In the genomic region with DNA sequence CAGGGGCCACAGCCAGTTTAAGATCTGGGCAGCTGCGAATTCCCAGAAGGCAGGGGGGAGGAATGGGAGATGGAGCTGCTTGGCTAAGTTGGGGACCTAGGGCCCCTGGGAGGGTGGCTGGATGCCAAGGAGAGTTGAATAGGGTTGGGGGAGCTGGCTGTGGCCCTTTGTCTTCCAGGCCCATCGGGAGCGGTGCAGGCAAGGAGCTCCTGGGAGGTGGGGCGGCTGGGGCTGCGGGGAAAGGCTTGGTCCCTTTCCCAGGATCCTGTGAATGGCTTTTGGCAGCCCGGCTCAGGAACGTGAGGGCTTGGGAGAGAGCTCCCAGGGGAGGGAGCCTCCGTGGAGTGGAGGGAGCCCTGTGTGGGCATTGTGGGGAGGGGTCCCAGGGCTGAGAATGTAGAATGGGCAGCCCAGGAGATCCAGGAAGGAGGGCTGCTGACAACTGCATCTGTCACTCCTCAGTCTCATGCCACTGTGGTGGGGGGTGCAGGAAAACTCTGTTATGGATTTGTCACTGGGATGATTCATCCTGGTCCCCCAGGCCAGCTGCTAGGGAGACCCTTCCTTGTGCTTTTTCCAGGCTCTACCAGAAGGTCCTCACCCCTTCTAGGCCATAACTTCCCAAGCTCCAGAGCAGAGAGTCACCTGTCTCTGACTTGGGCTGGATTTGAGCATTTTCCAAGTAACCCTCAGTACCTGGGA, we compare ENCODE assay signal across 9 cellular contexts.
DNase-seq lines count a peak whose midpoint lies in the region; ATAC-seq lines count a peak whose summit lies in the region.
"Had no signal": no experiment of that assay in that cellular context is flagged by ENCODE, and none has a peak within 500 bp of the region (broad histone marks: within the 10 kb centered on the region; RNA-seq: fewer than 3 reads in every experiment).

No MANE protein-coding gene starts in this region.

- no peak overlapping the region for H3K27ac Mint-ChIP-seq in stimulated activated naive CD8-positive, alpha-beta T cell treated with anti-CD3 and anti-CD28 coated beads, Interleukin-15, amount 100 ng/mL, for 72 hours

- peak overlapping the region; percentile 48 to 62 for H3K4me3 Mint-ChIP-seq in stimulated activated naive CD8-positive, alpha-beta T cell treated with anti-CD3 and anti-CD28 coated beads, Interleukin-15, amount 100 ng/mL, for 72 hours

- H3K36me3 ChIP-seq in muscle layer of colon (ENCODE audit: insufficient read depth, low read length): no peaks in the 10 kb centered on the region

- H3K27ac ChIP-seq in cingulate gyrus (ENCODE audit: low read depth, low read length): peak overlapping the region; percentile 99
- H3K27ac ChIP-seq in muscle layer of colon (ENCODE audit: low read depth, low read length): peak overlapping the region; percentile 29

- H3K4me3 ChIP-seq in muscle layer of colon (ENCODE audit: low read depth in 1 of 2, low read length in 2 of 2): peak overlapping the region in 1 of 2 donors; percentile 63
- H3K4me3 ChIP-seq: mucosa of descending colon had no signal

- no peaks in the 10 kb centered on the region for H3K9me3 ChIP-seq in muscle layer of colon (ENCODE audit: low read length)
- H3K9me3 ChIP-seq: mucosa of descending colon had no signal

- H3K27me3 ChIP-seq in muscle layer of colon (ENCODE audit: control insufficient read depth in 1 of 2, insufficient read depth in 2 of 2, low read length in 2 of 2): peaks cover 0 to 7% of the 10 kb centered on the region in 2 donors

- H3K4me1 ChIP-seq in muscle layer of colon (ENCODE audit: insufficient read depth, low read length): peaks cover 19% of the 10 kb centered on the region

- no peak overlapping the region for H3K9ac ChIP-seq in muscle layer of colon (ENCODE audit: low read length)

- H3K4me1 Mint-ChIP-seq in stimulated activated naive CD8-positive, alpha-beta T cell treated with anti-CD3 and anti-CD28 coated beads, Interleukin-15, amount 100 ng/mL, for 72 hours: peaks cover 26% of the 10 kb centered on the region

- ATAC-seq in stimulated activated naive CD8-positive, alpha-beta T cell treated with anti-CD3 and anti-CD28 coated beads, Interleukin-15, amount 100 ng/mL, for 72 hours: no peak
- ATAC-seq in stimulated activated naive CD8-positive, alpha-beta T cell treated with anti-CD3 and anti-CD28 coated beads, Interleukin-15, Interleukin-2, amounts not matched to agents 100 U/mL and 50 U/mL, for 24 hours: no peak
- ATAC-seq: mucosa of descending colon had no signal

- peaks cover 48% of the 10 kb centered on the region for H3K27me3 Mint-ChIP-seq in stimulated activated naive CD8-positive, alpha-beta T cell treated with anti-CD3 and anti-CD28 coated beads, Interleukin-15, amount 100 ng/mL, for 72 hours

- DNase-seq in stimulated activated naive CD8-positive, alpha-beta T cell treated with anti-CD3 and anti-CD28 coated beads, Interleukin-15, amount 100 ng/mL, for 72 hours: no peak
- DNase-seq in stimulated activated naive CD8-positive, alpha-beta T cell treated with anti-CD3 and anti-CD28 coated beads, Interleukin-15, Interleukin-2, amounts not matched to agents 100 U/mL and 50 U/mL, for 24 hours: no peak
- DNase-seq in NOMO-1 (lab: John Stamatoyannopoulos, UW; ENCODE audit: unreplicated experiment in 2 of 2): no peak
- DNase-seq in middle frontal gyrus (ENCODE audit: extremely low spot score, low spot score): no peak
- no peak for DNase-seq in NCI-H345 treated with DMSO at 0.1 percent for 48 hours (lab: John Stamatoyannopoulos, UW; ENCODE audit: unreplicated experiment)
- DNase-seq in NCI-H446 treated with DMSO at 0.1 percent for 48 hours (lab: John Stamatoyannopoulos, UW): no peak

- no peaks in the 10 kb centered on the region for H3K9me3 Mint-ChIP-seq in stimulated activated naive CD8-positive, alpha-beta T cell treated with anti-CD3 and anti-CD28 coated beads, Interleukin-15, amount 100 ng/mL, for 72 hours
